22 cellular contexts compared by ENCODE assay signal in genomic region chr15:40637221-40637745, GRCh38. TPM values are rescaled to one million over a fixed set of nuclear protein-coding genes. Genes with fewer than 3 reads are reported as not detected.
DNase-seq lines count a peak whose midpoint lies in the region; ATAC-seq, FAIRE-seq and TF ChIP-seq lines count a peak whose summit lies in the region.
"Had no signal": no experiment of that assay in that cellular context is flagged by ENCODE, and none has a peak within 500 bp of the region (broad histone marks: within the 10 kb centered on the region; RNA-seq: fewer than 3 reads in every experiment).

No MANE protein-coding gene starts in this region.

- ATAC-seq in GM19395 (IDR thresholded peaks at IDR 0.05; ENCODE audit: unreplicated experiment): no peak
- no peak for ATAC-seq in lower lobe of right lung
- ATAC-seq: HCT116 had no signal

- no peaks in the 10 kb centered on the region for H3K9me3 Mint-ChIP-seq in astrocyte (ENCODE audit: unreplicated experiment)
- H3K9me3 Mint-ChIP-seq: CD4-positive, CD25-positive, alpha-beta regulatory T cell; HFFc6; IgD-negative memory B cell had no signal

- H3K36me3 ChIP-seq in Karpas-422 (ENCODE audit: insufficient read depth, low read length) (peaks cover 19% of the 10 kb centered on the region; the same call in 1 of the 2 replicates), SK-N-SH (replicated peaks in 1 of 2; ENCODE audit: control insufficient read depth in 1 of 2, insufficient read depth in 2 of 2, low read length in 1 of 2) (peaks cover 6 to 10% of the 10 kb centered on the region in 2 experiments), astrocyte (ENCODE audit: insufficient read depth, low read length) (peaks cover 4% of the 10 kb centered on the region), lower lobe of right lung (no peaks in the 10 kb centered on the region)

- no peaks in the 10 kb centered on the region for H3K79me2 ChIP-seq in Karpas-422 (ENCODE audit: low read length)
- H3K79me2 ChIP-seq in SK-N-SH (ENCODE audit: insufficient read depth): no peaks in the 10 kb centered on the region
- no peaks in the 10 kb centered on the region for H3K79me2 ChIP-seq in astrocyte (ENCODE audit: insufficient read depth, low read length)

- WGBS in SK-N-SH (ENCODE audit: low lambda C conversion rate): 53% methylated on average over 4 of the region's 4 CpGs

- H3K27me3 ChIP-seq in Karpas-422 (ENCODE audit: low read length) (no peaks in the 10 kb centered on the region), SK-N-SH (ENCODE audit: insufficient read depth) (no peaks in the 10 kb centered on the region), astrocyte (ENCODE audit: insufficient read depth, low read length) (no peaks in the 10 kb centered on the region), lower lobe of right lung (ENCODE audit: low read depth) (no peaks in the 10 kb centered on the region)
- H3K27me3 ChIP-seq: BE2C had no signal

- H2AFZ ChIP-seq in Karpas-422 (ENCODE audit: low read length) (no peak overlapping the region), SK-N-SH (ENCODE audit: low read depth) (no peak overlapping the region), astrocyte (ENCODE audit: low read depth, low read length) (no peak overlapping the region)

- H3K27ac Mint-ChIP-seq in astrocyte (ENCODE audit: unreplicated experiment): no peak overlapping the region
- H3K27ac Mint-ChIP-seq: CD4-positive, CD25-positive, alpha-beta regulatory T cell; HFFc6; IgD-negative memory B cell had no signal

- H3K27me3 Mint-ChIP-seq in astrocyte (ENCODE audit: low read depth, unreplicated experiment): no peaks in the 10 kb centered on the region
- H3K27me3 Mint-ChIP-seq: CD4-positive, CD25-positive, alpha-beta regulatory T cell; IgD-negative memory B cell had no signal

- H4K20me1 ChIP-seq in Karpas-422 (ENCODE audit: insufficient read depth, low read depth, low read length) (no peaks in the 10 kb centered on the region), SK-N-SH (ENCODE audit: insufficient read depth) (no peaks in the 10 kb centered on the region), astrocyte (ENCODE audit: insufficient read depth, low read length) (no peaks in the 10 kb centered on the region)

- H3K9me2 ChIP-seq in Karpas-422 (replicated peaks; ENCODE audit: insufficient read depth, low read length) (no peaks in the 10 kb centered on the region), SK-N-SH (no peaks in the 10 kb centered on the region)

- H3K9ac ChIP-seq in Karpas-422 (ENCODE audit: low read length) (no peak overlapping the region), SK-N-SH (no peak overlapping the region), astrocyte (ENCODE audit: low read length) (no peak overlapping the region)

- no peaks in the 10 kb centered on the region for H3K9me3 ChIP-seq in Karpas-422 (ENCODE audit: low read length)
- no peaks in the 10 kb centered on the region for H3K9me3 ChIP-seq in SK-N-SH
- H3K9me3 ChIP-seq in astrocyte (ENCODE audit: insufficient read depth, low read depth, low read length): no peaks in the 10 kb centered on the region
- H3K9me3 ChIP-seq in lower lobe of right lung: no peaks in the 10 kb centered on the region
- H3K9me3 ChIP-seq: BE2C, Caco-2 had no signal

- no peak for TF ChIP-seq EP300 in SK-N-SH (IDR thresholded peaks at IDR 0.05; ENCODE audit: borderline replicate concordance in 1 of 2, low read depth in 1 of 2, low read length in 1 of 2)

- DNase-seq in Karpas-422: peak; percentile 39
- DNase-seq in SK-N-SH: peak; percentile 36
- DNase-seq in astrocyte (ENCODE audit: low read depth): peak; percentile 23
- DNase-seq in glomerular visceral epithelial cell (ENCODE audit: extremely low spot score): peak; percentile 25
- DNase-seq in SIG-M5 (lab: John Stamatoyannopoulos, UW): no peak
- DNase-seq in lower lobe of right lung: no peak
- DNase-seq in NAMALWA (ENCODE audit: low spot score): no peak
- DNase-seq: BE2C; C1 segment of cervical spinal cord; Caco-2; CD4-positive, CD25-positive, alpha-beta regulatory T cell; GDM1; GOT3; H7; HFFc6 had no signal

- no peak for FAIRE-seq in astrocyte (lab: Jason Lieb, UNC)
- FAIRE-seq: D721Med, GM12892, GM18507, HTR-8/SVneo had no signal

- intact Hi-C loops in lower lobe of right lung (cut with DNase I): no loop called here

- no peaks in the 10 kb centered on the region for H3K4me1 Mint-ChIP-seq in astrocyte (ENCODE audit: low read depth, unreplicated experiment)
- H3K4me1 Mint-ChIP-seq: IgD-negative memory B cell had no signal

- CTCF ChIA-PET in SK-N-SH (lab: Yijun Ruan, JAX): no interaction called here

- H3K4me1 ChIP-seq in Karpas-422 (ENCODE audit: low read length) (no peaks in the 10 kb centered on the region), SK-N-SH (ENCODE audit: control insufficient read depth in 1 of 2, insufficient read depth in 2 of 2, low read depth in 1 of 2, low read length in 1 of 2) (no peaks in the 10 kb centered on the region; a peak in 1 of 4 replicates), astrocyte (ENCODE audit: insufficient read depth, low read length) (no peaks in the 10 kb centered on the region), lower lobe of right lung (no peaks in the 10 kb centered on the region)
- H3K4me1 ChIP-seq: Caco-2 had no signal

- H3F3A ChIP-seq in SK-N-SH (replicated peaks; ENCODE audit: insufficient read depth): peaks cover 3% of the 10 kb centered on the region

- no peak overlapping the region for H3K4me3 Mint-ChIP-seq in astrocyte (ENCODE audit: unreplicated experiment)
- H3K4me3 Mint-ChIP-seq: HFFc6, IgD-negative memory B cell had no signal

- H3K27ac ChIP-seq in Karpas-422 (ENCODE audit: low read length): no peak overlapping the region
- H3K27ac ChIP-seq in SK-N-SH (ENCODE audit: low read depth in 2 of 2, low read length in 1 of 2): no peak overlapping the region
- no peak overlapping the region for H3K27ac ChIP-seq in astrocyte (ENCODE audit: low read depth, low read length)
- H3K27ac ChIP-seq in lower lobe of right lung: no peak overlapping the region

- no peak for TF ChIP-seq RAD21 in SK-N-SH (IDR thresholded peaks at IDR 0.05; ENCODE audit: low read length)

- H3K4me3 ChIP-seq in Karpas-422 (ENCODE audit: low read length): no peak overlapping the region
- H3K4me3 ChIP-seq in SK-N-SH (ENCODE audit: low read depth in 2 of 2, low read length in 1 of 2): no peak overlapping the region
- no peak overlapping the region for H3K4me3 ChIP-seq in astrocyte (ENCODE audit: insufficient read depth, low read depth, low read length)
- no peak overlapping the region for H3K4me3 ChIP-seq in lower lobe of right lung

- POLR2A ChIA-PET in SK-N-SH (lab: Yijun Ruan, JAX): interaction anchor here (0.9 kb wide), 1 partner anchor 11 kb away, joined by 3 read pairs; no protein-coding TSS in a partner anchor

- no peaks in the 10 kb centered on the region for H3K36me3 Mint-ChIP-seq in astrocyte (ENCODE audit: low read depth, unreplicated experiment)
- H3K36me3 Mint-ChIP-seq: CD4-positive, CD25-positive, alpha-beta regulatory T cell; IgD-negative memory B cell had no signal

- H3K4me2 ChIP-seq in Karpas-422 (ENCODE audit: low read depth, low read length, poor library complexity, severe bottlenecking) (no peak overlapping the region), SK-N-SH (no peak overlapping the region), astrocyte (ENCODE audit: low read length) (no peak overlapping the region)

- TF ChIP-seq CTCF in SK-N-SH (IDR thresholded peaks at IDR 0.05) (no peak), astrocyte (IDR thresholded peaks at IDR 0.05; ENCODE audit: insufficient read depth, low read depth, low read length) (no peak), lower lobe of right lung (IDR thresholded peaks at IDR 0.05) (no peak)

TF ChIP-seq in SK-N-SH, 30 proteins besides CTCF, POLR2A, EP300 and RAD21 (continues in another document):
- TF ChIP-seq ZBTB33 (IDR thresholded peaks at IDR 0.05; ENCODE audit: borderline replicate concordance, low read depth) (no peak), SIN3A (IDR thresholded peaks at IDR 0.05; ENCODE audit: borderline replicate concordance, low read depth, low read length) (no peak), GATA2 (CRISPR knock-in tag; IDR thresholded peaks at IDR 0.05) (no peak)
- TF ChIP-seq, protein P1, sequence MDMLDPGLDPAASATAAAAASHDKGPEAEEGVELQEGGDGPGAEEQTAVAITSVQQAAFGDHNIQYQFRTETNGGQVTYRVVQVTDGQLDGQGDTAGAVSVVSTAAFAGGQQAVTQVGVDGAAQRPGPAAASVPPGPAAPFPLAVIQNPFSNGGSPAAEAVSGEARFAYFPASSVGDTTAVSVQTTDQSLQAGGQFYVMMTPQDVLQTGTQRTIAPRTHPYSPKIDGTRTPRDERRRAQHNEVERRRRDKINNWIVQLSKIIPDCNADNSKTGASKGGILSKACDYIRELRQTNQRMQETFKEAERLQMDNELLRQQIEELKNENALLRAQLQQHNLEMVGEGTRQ (IDR thresholded peaks at IDR 0.05; ENCODE audit: borderline replicate concordance, low read depth, low read length): no peak

RNA-seq across cellular contexts. Expression of gene KNL1, which starts 43.2 kb away (rescaled TPM):
- 17.4 and 25.8 TPM in 2 replicates for total RNA-seq in Karpas-422 (2014; rRNA removed; shearing (Covaris generic); ENCODE audit: low replicate concordance)
- polyA plus RNA-seq in SK-N-SH (2012; rRNA removed): 1.6 and 2.0 TPM in 2 replicates
- 2.3 and 2.6 TPM in 2 replicates for polyA plus RNA-seq in SK-N-SH (2012; cell fraction: cytosol; rRNA removed)
- 1.2 and 3.0 TPM in 2 replicates for polyA plus RNA-seq in SK-N-SH (2012; cell fraction: nucleus; rRNA removed)
- total RNA-seq in astrocyte (2.0 and 3.3 TPM in 2 replicates), lower lobe of right lung (1.5 TPM)

RNA-seq across cellular contexts. Expression of gene RAD51, which starts 57.7 kb away (rescaled TPM):
- total RNA-seq in Karpas-422 (2014; rRNA removed; shearing (Covaris generic); ENCODE audit: low replicate concordance): 8.6 and 11.4 TPM in 2 replicates
- 6.6 and 7.6 TPM in 2 replicates for polyA plus RNA-seq in SK-N-SH (2012; rRNA removed)
- 6.4 and 7.6 TPM in 2 replicates for polyA plus RNA-seq in SK-N-SH (2012; cell fraction: cytosol; rRNA removed)
- 6.4 and 6.8 TPM in 2 replicates for polyA plus RNA-seq in SK-N-SH (2012; cell fraction: nucleus; rRNA removed)
- total RNA-seq in astrocyte (3.6 and 5.6 TPM in 2 replicates), lower lobe of right lung (1.1 TPM)

Comparison
In these comparisons a context has a peak if more than half of its experiments do, and no peak if none do; other contexts are left out.
1. DNase-seq: peak in Karpas-422 (single experiment), SK-N-SH (single experiment), astrocyte (single experiment) and glomerular visceral epithelial cell (single experiment); none in SIG-M5 (single experiment), lower lobe of right lung (single experiment) and NAMALWA (single experiment).